1 cellular context compared by ENCODE assay signal in the genomic region with DNA sequence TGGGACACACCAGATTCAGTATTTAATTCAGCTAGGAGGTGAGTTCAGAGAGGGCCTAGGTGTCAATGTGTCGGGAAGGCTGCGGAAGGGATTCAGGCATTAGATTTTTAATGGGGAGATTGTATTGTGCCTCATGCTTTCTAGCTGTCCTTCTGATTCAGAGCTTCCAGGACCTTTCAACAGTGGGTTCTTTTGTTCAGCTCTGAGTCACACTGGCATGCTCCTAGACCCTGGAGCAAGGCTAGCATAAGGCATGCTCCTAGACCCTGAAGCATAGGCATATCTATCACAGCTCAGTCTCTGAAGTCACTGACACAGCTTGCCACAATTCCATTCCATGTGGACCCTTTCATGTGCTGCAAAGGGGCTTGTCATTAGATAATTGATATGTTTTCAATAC.
TF ChIP-seq lines count a peak whose summit lies in the region.

No MANE protein-coding gene starts in this region.

TF ChIP-seq in WTC11, 78 proteins besides CTCF, POLR2A, EP300 and RAD21 (continued from another document):
- TF ChIP-seq ZNF317 (CRISPR knock-in tag; IDR thresholded peaks at IDR 0.05; ENCODE audit: borderline replicate concordance, low read depth) = no peak
